9 cellular contexts compared by ENCODE assay signal in the genomic region with DNA sequence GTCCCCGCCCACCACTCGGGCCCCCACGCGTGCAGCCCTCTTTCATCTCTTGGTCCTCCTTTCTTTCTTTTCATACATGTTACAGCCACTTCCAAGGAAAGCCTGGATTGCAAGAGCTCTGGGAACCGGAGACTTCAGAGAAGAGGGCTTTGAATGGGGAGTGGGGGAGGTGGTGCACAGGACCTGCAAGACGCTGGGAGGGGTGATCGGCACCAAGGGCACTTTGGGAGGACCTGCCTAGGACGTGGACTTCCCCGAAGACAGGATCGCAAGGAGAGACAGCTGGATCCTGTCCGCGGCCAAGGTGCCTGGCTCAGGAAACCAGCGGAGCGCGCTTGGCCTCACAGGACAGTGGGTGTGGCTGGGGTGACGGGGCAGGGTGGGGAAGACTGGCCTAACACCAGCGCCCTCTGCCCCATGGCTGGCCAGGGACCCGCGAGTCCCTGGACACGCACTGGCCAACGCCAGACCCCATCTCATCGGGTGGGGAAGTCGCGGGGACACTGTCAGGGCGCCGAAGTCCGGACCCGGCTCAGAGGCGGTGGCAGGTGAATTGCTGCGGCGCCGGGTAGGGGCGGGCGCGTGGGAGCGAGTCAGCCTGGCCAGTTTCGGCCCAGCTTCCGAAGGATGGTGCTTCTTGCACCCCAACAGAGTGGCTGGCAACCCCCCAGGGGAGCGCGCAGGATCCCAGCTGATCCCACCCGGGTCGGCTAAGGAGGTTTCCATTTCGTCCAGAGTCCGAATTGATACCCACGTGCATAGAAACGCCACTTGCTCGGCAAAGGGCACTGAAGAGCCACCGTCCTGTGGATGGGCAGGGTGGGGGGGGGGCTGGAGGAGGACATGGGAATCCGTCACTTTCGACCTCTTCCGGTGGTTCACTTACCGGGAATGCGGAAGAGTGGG.
DNase-seq lines count a peak whose midpoint lies in the region; ATAC-seq, FAIRE-seq and TF ChIP-seq lines count a peak whose summit lies in the region.
"Had no signal": no experiment of that assay in that cellular context is flagged by ENCODE, and none has a peak within 500 bp of the region (broad histone marks: within the 10 kb centered on the region; RNA-seq: fewer than 3 reads in every experiment).

No MANE protein-coding gene starts in this region.

- H3K27ac ChIP-seq in muscle layer of duodenum (ENCODE audit: low read length), result peak overlapping the region; percentile 16
- H3K27ac ChIP-seq: SK-N-MC had no signal

- no peaks in the 10 kb centered on the region for H3K36me3 ChIP-seq in muscle layer of duodenum (ENCODE audit: control insufficient read depth in 1 of 2, insufficient read depth in 2 of 2, low read length in 2 of 2)

- no peak for TF ChIP-seq CTCF in AG04449 (IDR thresholded peaks at IDR 0.05; ENCODE audit: insufficient read depth, low read length, missing control alignments)
- TF ChIP-seq CTCF in NB4 (IDR thresholded peaks at IDR 0.05; ENCODE audit: low read depth, low read length), result no peak

- H3K4me3 ChIP-seq in AG04449 (ENCODE audit: low read depth, low read length), result peak overlapping the region; percentile 60
- peak overlapping the region; percentile 78 for H3K4me3 ChIP-seq in NB4 (ENCODE audit: low read depth, low read length)
- H3K4me3 ChIP-seq in muscle layer of duodenum (ENCODE audit: low read depth in 1 of 2, low read length in 2 of 2), result peak overlapping the region; percentile 62 to 69

- CTCF ChIA-PET in AG04449 (lab: Yijun Ruan, JAX), result interaction anchor here (0.8 to 5.0 kb wide), 22 partner anchors 11 to 359 kb away, joined by 3 to 50 read pairs (median 4); no protein-coding TSS in a partner anchor

- POLR2A ChIA-PET in AG04449 (lab: Yijun Ruan, JAX), result interaction anchor here (1.1 kb wide), 1 partner anchor 311 kb away, joined by 3 read pairs; a partner anchor contains a TSS

- DNase-seq in AG04449 (ENCODE audit: low read depth, low spot score) (no peak), NB4 (ENCODE audit: low read depth) (peak; percentile 73), erythroblast (lab: John Stamatoyannopoulos, UW) (peak; percentile 67 to 82), HuH-7.5 (ENCODE audit: low spot score) (no peak), RCC 7860 (ENCODE audit: low spot score) (no peak)

- peaks cover 0 to 37% of the 10 kb centered on the region in 2 donors for H3K4me1 ChIP-seq in muscle layer of duodenum (ENCODE audit: control insufficient read depth in 1 of 2, insufficient read depth in 2 of 2, low read length in 2 of 2)

- ATAC-seq in HG03432 (IDR thresholded peaks at IDR 0.05; ENCODE audit: unreplicated experiment) (no peak), HG03442 (IDR thresholded peaks at IDR 0.05; ENCODE audit: unreplicated experiment) (no peak)

- no peak for FAIRE-seq in RCC 7860 (lab: Jason Lieb, UNC)

- TF ChIP-seq POLR2A in NB4 (IDR thresholded peaks at IDR 0.05; ENCODE audit: extremely low read depth, insufficient read length) (peak; percentile 25), erythroblast (IDR thresholded peaks at IDR 0.05; ENCODE audit: low read length) (no peak)

- no peaks in the 10 kb centered on the region for H3K9me3 ChIP-seq in muscle layer of duodenum (ENCODE audit: control insufficient read depth in 1 of 2, low read length in 2 of 2)

- peaks cover 17% of the 10 kb centered on the region for H3K27me3 ChIP-seq in muscle layer of duodenum (ENCODE audit: low read depth, low read length)

Comparison
In these comparisons a context has a peak if more than half of its experiments do, and no peak if none do; other contexts are left out.
1. DNase-seq: peak in NB4 (single experiment) and erythroblast (2 of 2); none in AG04449 (single experiment), HuH-7.5 (single experiment) and RCC 7860 (single experiment).
2. Peak in every context shown above with its lines, with median percentiles within 50 percentile points of each other: H3K4me3 ChIP-seq.